9 cellular contexts compared by ENCODE assay signal in the genomic region with DNA sequence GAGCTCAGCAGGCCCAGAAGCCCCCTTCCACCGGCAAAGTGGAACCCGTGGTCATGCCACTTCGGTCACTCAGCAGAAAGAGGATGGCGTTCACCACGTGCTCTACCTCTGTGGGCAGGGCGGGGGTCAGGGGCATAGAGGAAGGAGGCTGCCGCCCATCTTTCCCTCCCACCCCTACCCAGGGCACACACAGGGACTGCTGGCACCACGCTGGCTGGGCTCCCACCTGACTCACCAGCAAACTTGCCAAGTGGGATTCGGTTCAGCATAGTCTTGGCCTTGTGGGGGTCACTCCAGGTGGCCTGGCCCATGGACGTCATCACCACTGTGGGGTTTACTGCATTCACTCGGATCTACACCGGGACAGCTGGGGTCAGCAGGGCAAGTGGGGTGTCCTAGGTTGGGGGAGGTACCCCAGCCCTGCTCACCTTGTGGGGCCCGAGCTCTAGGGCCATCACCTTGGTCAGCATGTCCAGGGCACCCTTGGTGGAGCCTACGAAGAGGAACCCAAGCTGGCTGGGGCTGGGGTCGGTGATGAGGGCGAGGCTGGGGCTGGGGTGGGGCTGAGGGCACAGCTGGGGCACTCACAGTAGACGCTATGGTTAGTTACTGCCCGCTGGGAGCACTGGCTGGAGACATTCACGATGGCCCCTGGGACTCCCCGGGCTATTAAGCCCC. TPM values are rescaled to one million over a fixed set of nuclear protein-coding genes. Genes with fewer than 3 reads are reported as not detected.
DNase-seq lines count a peak whose midpoint lies in the region; ATAC-seq and TF ChIP-seq lines count a peak whose summit lies in the region.
"Had no signal": no experiment of that assay in that cellular context is flagged by ENCODE, and none has a peak within 500 bp of the region (broad histone marks: within the 10 kb centered on the region; RNA-seq: fewer than 3 reads in every experiment).

No MANE protein-coding gene starts in this region.

- peak overlapping the region; percentile 30 for H3K4me3 Mint-ChIP-seq in glutamatergic neuron (ENCODE audit: unreplicated experiment)

- DNase-seq in HFF-Myc (ENCODE audit: extremely low read depth, low read depth): no peak
- no peak for DNase-seq in WERI-Rb-1
- DNase-seq in glutamatergic neuron: no peak
- DNase-seq in spleen: no peak
- no peak for DNase-seq in cerebellum (ENCODE audit: low spot score)
- DNase-seq in HUDEP-2 (lab: John Stamatoyannopoulos, UW; ENCODE audit: unreplicated experiment in 76 of 76): no peak
- DNase-seq: NCI-H187, occipital lobe had no signal

- no peaks in the 10 kb centered on the region for H3K27me3 ChIP-seq in WERI-Rb-1 (ENCODE audit: insufficient read depth, low read depth, severe bottlenecking)
- H3K27me3 ChIP-seq in spleen (replicated peaks in 1 of 7): peaks cover 0 to 13% (median 7%) of the 10 kb centered on the region in 7 donors

- peaks cover 8% of the 10 kb centered on the region for H3K27me3 Mint-ChIP-seq in glutamatergic neuron (ENCODE audit: unreplicated experiment)

- H3K4me3 ChIP-seq in HFF-Myc (replicated peaks; ENCODE audit: low read depth, low read length): peak overlapping the region; percentile 78
- peak overlapping the region; percentile 92 for H3K4me3 ChIP-seq in WERI-Rb-1 (ENCODE audit: low read depth, low read length)
- peak overlapping the region in 5 of 8 donors; percentile 59 to 81 (median 60) for H3K4me3 ChIP-seq in spleen

- no peak for ATAC-seq in GM19351 (IDR thresholded peaks at IDR 0.05; ENCODE audit: unreplicated experiment)

- TF ChIP-seq CTCF in HFF-Myc (IDR thresholded peaks at IDR 0.05; ENCODE audit: low read depth, low read length, missing control alignments) (no peak), WERI-Rb-1 (IDR thresholded peaks at IDR 0.05; ENCODE audit: low read depth, low read length) (no peak), glutamatergic neuron (IDR thresholded peaks at IDR 0.05; ENCODE audit: partially characterized antibody, unreplicated experiment) (no peak), spleen (IDR thresholded peaks at IDR 0.05 in 8 of 11, conservative IDR thresholded peaks at IDR 0.05 in 3 of 11) (no peak)

- H3K36me3 ChIP-seq in WERI-Rb-1 (peaks cover 39% of the 10 kb centered on the region), spleen (peaks cover 0 to 12% (median 0%) of the 10 kb centered on the region in 6 donors)

- peaks cover 8% of the 10 kb centered on the region for H3K9me3 Mint-ChIP-seq in glutamatergic neuron (ENCODE audit: unreplicated experiment)

- H3K27ac ChIP-seq in WERI-Rb-1: no peak overlapping the region
- peak overlapping the region in 4 of 8 donors; percentile 95 to 97 (median 96) for H3K27ac ChIP-seq in spleen

- H3K27ac Mint-ChIP-seq in glutamatergic neuron (ENCODE audit: unreplicated experiment): no peak overlapping the region

- intact Hi-C loops in spleen (cut with DNase I; ENCODE audit: low total_unique reads): no loop called here

- H3K4me1 ChIP-seq in spleen: peaks cover 6 to 53% (median 31%) of the 10 kb centered on the region in 6 donors

- no peak for TF ChIP-seq POLR2A in spleen (IDR thresholded peaks at IDR 0.05)

- H3K9me3 ChIP-seq in WERI-Rb-1 (ENCODE audit: severe bottlenecking) (no peaks in the 10 kb centered on the region), spleen (no peaks in the 10 kb centered on the region)

- H3K4me1 Mint-ChIP-seq in glutamatergic neuron (ENCODE audit: low read depth, unreplicated experiment): peaks cover 4% of the 10 kb centered on the region

- 86 to 94% (median 91%) methylated on average over 8 to 20 of the region's 20 CpGs for WGBS in spleen, 5 donors

- H3K36me3 Mint-ChIP-seq in glutamatergic neuron (ENCODE audit: unreplicated experiment): no peaks in the 10 kb centered on the region

RNA-seq across cellular contexts. Expression of a gene that starts 1.4 kb away (rescaled TPM):
- total RNA-seq in glutamatergic neuron (ENCODE audit: unreplicated experiment) (89.5 TPM), spleen (10 to 100 TPM; 44.2 to 82.5 (median 54.9) TPM), cerebellum (21.8 TPM)
- 10 to 100 TPM; 74.8 to 88.0 (median 87.6) TPM for polyA plus RNA-seq in spleen

RNA-seq across cellular contexts. Expression of a gene that starts 4.6 kb away (rescaled TPM):
- total RNA-seq in glutamatergic neuron (ENCODE audit: unreplicated experiment): 46.0 TPM
- 1 to 10 TPM in 2 of 7 donors, under 1 TPM in 3, not detected in 2; 0.60 to 1.4 (median 0.66) TPM for total RNA-seq in spleen
- 1 to 10 TPM; 1.0 to 3.4 (median 2.0) TPM for polyA plus RNA-seq in spleen
- 37.7 TPM for total RNA-seq in cerebellum

RNA-seq across cellular contexts. Expression of a gene that starts 13.0 kb away (rescaled TPM):
- total RNA-seq in glutamatergic neuron (ENCODE audit: unreplicated experiment) (29.6 TPM), spleen (10 to 100 TPM in 6 of 7 donors, 1 to 10 TPM in 1; 7.5 to 13.7 (median 11.5) TPM), cerebellum (12.9 TPM)
- 10 to 100 TPM; 13.6 to 23.4 (median 20.0) TPM for polyA plus RNA-seq in spleen

RNA-seq across cellular contexts. Expression of a gene that starts 13.4 kb away (rescaled TPM):
- total RNA-seq in glutamatergic neuron (ENCODE audit: unreplicated experiment) (59.9 TPM), spleen (10 to 100 TPM; 25.4 to 36.0 (median 29.8) TPM), cerebellum (22.1 TPM)
- polyA plus RNA-seq in spleen: 10 to 100 TPM; 69.4 to 91.8 (median 79.0) TPM

RNA-seq across cellular contexts. Expression of a gene that starts 15.5 kb away (rescaled TPM):
- 50.8 TPM for total RNA-seq in glutamatergic neuron (ENCODE audit: unreplicated experiment)
- total RNA-seq in spleen: 10 to 100 TPM; 21.4 to 36.3 (median 26.0) TPM
- 10 to 100 TPM; 24.5 to 42.3 (median 41.5) TPM for polyA plus RNA-seq in spleen
- 17.2 TPM for total RNA-seq in cerebellum

Comparison
In these comparisons a context has a peak if more than half of its experiments do, and no peak if none do; other contexts are left out.
1. RNA of a gene that starts 4.6 kb away (total RNA-seq): 46.0 TPM in glutamatergic neuron (single experiment) and 37.7 TPM in cerebellum (single experiment); 0.60 to 1.4 TPM in spleen; every median in the first group is over 10 times any median in the second.
2. Peak in every context shown above with its lines, with median percentiles within 50 percentile points of each other: H3K4me3 ChIP-seq.